Comparison of ENCODE assay signal across 8 cellular contexts in the genomic region with DNA sequence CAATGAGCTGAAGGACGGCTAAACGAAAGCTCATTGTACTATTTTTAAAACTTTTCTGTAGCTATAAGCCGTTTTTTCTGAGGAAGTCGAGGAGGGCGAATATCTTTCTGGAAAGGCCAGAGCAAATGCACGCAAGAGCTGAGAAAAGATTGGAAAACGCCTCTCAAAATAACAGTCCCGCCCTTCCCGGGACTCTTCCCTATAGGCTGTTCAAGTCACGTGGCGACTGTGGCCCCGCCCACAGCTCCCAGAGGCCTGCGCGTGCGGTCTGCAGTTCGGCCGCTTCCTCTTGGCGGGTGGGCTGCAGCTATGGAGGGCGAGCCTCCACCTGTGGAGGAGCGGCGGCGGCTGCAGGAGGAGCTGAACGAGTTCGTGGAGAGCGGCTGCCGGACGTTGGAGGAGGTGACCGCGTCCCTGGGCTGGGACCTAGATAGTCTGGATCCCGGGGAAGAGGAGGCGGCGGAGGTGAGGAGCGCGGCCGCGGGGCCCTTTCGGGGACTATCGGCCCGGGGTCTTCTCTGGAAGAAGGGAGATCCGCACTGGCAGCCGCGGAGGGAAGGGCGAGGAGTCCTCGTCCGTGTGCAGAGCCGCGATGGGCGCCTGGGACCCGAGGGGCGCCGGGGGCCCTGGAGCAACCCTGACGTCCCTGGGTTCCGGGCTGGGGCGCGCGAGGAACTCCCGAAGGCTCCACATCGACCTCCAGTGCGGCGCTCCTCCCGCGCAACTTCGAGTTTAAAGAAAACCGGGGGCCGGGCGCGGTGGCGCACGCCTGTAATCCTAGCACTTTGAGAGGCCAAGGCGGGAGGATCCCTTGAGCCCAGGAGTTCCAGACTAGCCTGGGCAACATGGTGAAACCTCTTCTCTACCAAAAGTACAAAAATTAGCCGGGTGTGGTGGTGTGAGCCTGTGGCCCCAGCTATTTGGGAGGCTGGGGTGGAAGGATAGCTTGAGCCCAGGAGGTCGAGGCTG. TPM values are rescaled to one million over a fixed set of nuclear protein-coding genes. Genes with fewer than 3 reads are reported as not detected.
A peak's percentile ranks its signal among the peaks of the same experiment; 100 is the strongest.
DNase-seq lines count a peak whose midpoint lies in the region; ATAC-seq and TF ChIP-seq lines count a peak whose summit lies in the region.

A gene with protein sequence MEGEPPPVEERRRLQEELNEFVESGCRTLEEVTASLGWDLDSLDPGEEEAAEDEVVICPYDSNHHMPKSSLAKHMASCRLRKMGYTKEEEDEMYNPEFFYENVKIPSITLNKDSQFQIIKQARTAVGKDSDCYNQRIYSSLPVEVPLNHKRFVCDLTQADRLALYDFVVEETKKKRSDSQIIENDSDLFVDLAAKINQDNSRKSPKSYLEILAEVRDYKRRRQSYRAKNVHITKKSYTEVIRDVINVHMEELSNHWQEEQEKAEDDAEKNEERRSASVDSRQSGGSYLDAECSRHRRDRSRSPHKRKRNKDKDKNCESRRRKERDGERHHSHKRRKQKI (plus strand): TSS at position 250 of the 969 bp plus-strand sequence. CDS start 60 bp downstream, at position 310.

- peaks cover 26% of the 10 kb centered on the region for H3K36me3 Mint-ChIP-seq in CD8-positive, alpha-beta T cell

- H3K4me1 ChIP-seq in CD8-positive, alpha-beta T cell (ENCODE audit: insufficient read depth, low read length) = peaks cover 25% of the 10 kb centered on the region
- peaks cover 12% of the 10 kb centered on the region for H3K4me1 ChIP-seq in effector memory CD4-positive, alpha-beta T cell (ENCODE audit: control insufficient read depth, insufficient read depth, low read length, poor library complexity, severe bottlenecking)

- H3K27me3 Mint-ChIP-seq in CD8-positive, alpha-beta T cell (ENCODE audit: low read depth) = no peaks in the 10 kb centered on the region

- H3K4me1 Mint-ChIP-seq in CD8-positive, alpha-beta T cell (ENCODE audit: low read depth) = peaks cover 47% of the 10 kb centered on the region

- POLR2A ChIA-PET in CD8-positive, alpha-beta T cell (lab: Charles Lee) = interaction anchor here (0.7 to 1.0 kb wide), 3 partner anchors 9 to 11 kb away, joined by 3 to 4 read pairs (median 3); no protein-coding TSS in a partner anchor

- intact Hi-C loops in CD8-positive, alpha-beta T cell (cut with DNase I, micrococcal nuclease) = loop anchor here (1.0 to 10.0 kb wide), 9 partner anchors 201 to 845 kb away; a partner anchor contains a TSS

- peaks cover 6% of the 10 kb centered on the region for H3K36me3 ChIP-seq in CD8-positive, alpha-beta T cell (ENCODE audit: insufficient read depth, low read length)
- H3K36me3 ChIP-seq in effector memory CD4-positive, alpha-beta T cell (ENCODE audit: control insufficient read depth, insufficient read depth, low read length) = peaks cover 12% of the 10 kb centered on the region

- peak within 1 kb of the TSS; percentile 100 for H3K4me3 Mint-ChIP-seq in CD8-positive, alpha-beta T cell

- no peaks in the 10 kb centered on the region for H3K9me3 Mint-ChIP-seq in CD8-positive, alpha-beta T cell

- peak; percentile 97 for ATAC-seq in CD8-positive, alpha-beta T cell
- ATAC-seq in GM19467 (IDR thresholded peaks at IDR 0.05; ENCODE audit: unreplicated experiment) = peak; percentile 99

- no peak for TF ChIP-seq CTCF in CD8-positive, alpha-beta T cell (IDR thresholded peaks at IDR 0.05)

- H3K27ac Mint-ChIP-seq in CD8-positive, alpha-beta T cell = peak within 1 kb of the TSS; percentile 95

- H3K27ac ChIP-seq in CD8-positive, alpha-beta T cell (ENCODE audit: low read depth, low read length) = peak within 1 kb of the TSS; percentile 61
- peak within 1 kb of the TSS; percentile 57 for H3K27ac ChIP-seq in effector memory CD4-positive, alpha-beta T cell (ENCODE audit: insufficient read depth, low read length, poor library complexity, severe bottlenecking)

- CTCF ChIA-PET in CD8-positive, alpha-beta T cell (lab: Charles Lee) = interaction anchor here (0.7 to 0.8 kb wide), 2 partner anchors 13 to 21 kb away, joined by 3 read pairs; no protein-coding TSS in a partner anchor

- H3K27me3 ChIP-seq in CD8-positive, alpha-beta T cell (ENCODE audit: insufficient read depth, low read length) = no peaks in the 10 kb centered on the region
- no peaks in the 10 kb centered on the region for H3K27me3 ChIP-seq in effector memory CD4-positive, alpha-beta T cell (replicated peaks; ENCODE audit: control insufficient read depth, insufficient read depth, low read length, poor library complexity, severe bottlenecking)

- H3K9me3 ChIP-seq in CD8-positive, alpha-beta T cell (ENCODE audit: low read length) = no peaks in the 10 kb centered on the region
- no peaks in the 10 kb centered on the region for H3K9me3 ChIP-seq in effector memory CD4-positive, alpha-beta T cell (ENCODE audit: control insufficient read depth, low read length)

- DNase-seq in CD8-positive, alpha-beta T cell = peak; percentile 80 to 93 (median 89)
- DNase-seq in HS-27A (ENCODE audit: low read depth) = peak; percentile 39
- DNase-seq in NK-92 (lab: John Stamatoyannopoulos, UW; ENCODE audit: unreplicated experiment) = peak; percentile 45
- DNase-seq in activated CD8-positive, alpha-beta memory T cell treated with anti-CD3 and anti-CD28 coated beads for 1 hour (ENCODE audit: extremely low read depth in 1 of 2, low read depth in 1 of 2) = peak; percentile 72 to 82
- DNase-seq in effector memory CD4-positive, alpha-beta T cell = peak; percentile 79 to 88 (median 86)
- DNase-seq in medulla oblongata (ENCODE audit: extremely low spot score) = peak; percentile 97
- peak; percentile 85 for DNase-seq in stimulated activated CD8-positive, alpha-beta memory T cell treated with anti-CD3 and anti-CD28 coated beads, Interleukin-12 subunit alpha, Interleukin-12 subunit beta, amount 100 ng/mL, for 1 hour (ENCODE audit: low read depth)

- H3K4me3 ChIP-seq in CD8-positive, alpha-beta T cell (ENCODE audit: low read depth, low read length) = peak within 1 kb of the TSS; percentile 76
- peak within 1 kb of the TSS; percentile 90 for H3K4me3 ChIP-seq in effector memory CD4-positive, alpha-beta T cell (ENCODE audit: insufficient read depth, low read depth, low read length, poor library complexity, severe bottlenecking)

RNA-seq across cellular contexts. Expression of the gene that starts here (rescaled TPM):
- 10 to 100 TPM; 12.2 to 12.9 TPM for total RNA-seq in CD8-positive, alpha-beta T cell

Comparison
In these comparisons a context has a peak if more than half of its experiments do, and no peak if none do; other contexts are left out.
1. Peak in every context shown above with its lines: DNase-seq, ATAC-seq, H3K4me3 ChIP-seq and H3K27ac ChIP-seq.
2. DNase-seq: peak in every context shown above with its lines; median percentile 97 in medulla oblongata; 89 in CD8-positive, alpha-beta T cell; 86 in effector memory CD4-positive, alpha-beta T cell; 85 in stimulated activated CD8-positive, alpha-beta memory T cell treated with anti-CD3 and anti-CD28 coated beads, Interleukin-12 subunit alpha, Interleukin-12 subunit beta, amount 100 ng/mL, for 1 hour; 77 in activated CD8-positive, alpha-beta memory T cell treated with anti-CD3 and anti-CD28 coated beads for 1 hour; 45 in NK-92; 39 in HS-27A.